Comparison of ENCODE assay signal across 15 cellular contexts in genomic region chr9:105238302-105238701, GRCh38. TPM values are rescaled to one million over a fixed set of nuclear protein-coding genes. Genes with fewer than 3 reads are reported as not detected.
DNase-seq lines count a peak whose midpoint lies in the region; ATAC-seq, FAIRE-seq and TF ChIP-seq lines count a peak whose summit lies in the region.
"Had no signal": no experiment of that assay in that cellular context is flagged by ENCODE, and none has a peak within 500 bp of the region (broad histone marks: within the 10 kb centered on the region; RNA-seq: fewer than 3 reads in every experiment).

No MANE protein-coding gene starts in this region.

- H3K9ac ChIP-seq in liver (ENCODE audit: low read depth in 1 of 2, low read length in 2 of 2): peak overlapping the region in 1 of 2 donors; percentile 29
- H3K9ac ChIP-seq in HepG2 (ENCODE audit: insufficient read depth, low read depth, low read length): no peak overlapping the region
- H3K9ac ChIP-seq: BLaER1 had no signal

- TF ChIP-seq CTCF in liver (IDR thresholded peaks at IDR 0.05; ENCODE audit: low read depth, low read length, missing input control) (no peak), HepG2 (CRISPR knock-in tag; IDR thresholded peaks at IDR 0.05) (no peak), thyroid gland (IDR thresholded peaks at IDR 0.05) (no peak)

- POLR2A ChIA-PET in HepG2 (lab: Yijun Ruan, JAX): no interaction called here

- TF ChIP-seq EP300 in HepG2 (IDR thresholded peaks at IDR 0.05; ENCODE audit: low read depth in 2 of 2, low read length in 2 of 2) (no peak), HepG2 (CRISPR knock-in tag; IDR thresholded peaks at IDR 0.05; ENCODE audit: borderline replicate concordance) (no peak)

- H3K4me1 ChIP-seq in liver (ENCODE audit: control insufficient read depth in 4 of 4, insufficient read depth in 4 of 4, low read length in 3 of 4) (peaks cover 0 to 4% (median 4%) of the 10 kb centered on the region in 4 donors), HepG2 (ENCODE audit: insufficient read depth, low read length) (peaks cover 39% of the 10 kb centered on the region), thyroid gland (peaks cover 13 to 21% of the 10 kb centered on the region in 2 donors)

- BruUV-seq in HepG2 (replicated peaks; lab: Mats Ljungman, UMichigan): no TSS peak

- no peaks in the 10 kb centered on the region for H3K79me2 ChIP-seq in HepG2 (ENCODE audit: insufficient read depth, low read length)

- H3K4me3 ChIP-seq in liver (ENCODE audit: low read depth in 1 of 3, low read length in 3 of 3) (no peak overlapping the region), HepG2 (replicated peaks in 1 of 3; ENCODE audit: insufficient read depth in 1 of 3, low read depth in 2 of 3, low read length in 3 of 3) (no peak overlapping the region), thyroid gland (replicated peaks in 1 of 3) (no peak overlapping the region)
- H3K4me3 ChIP-seq: BLaER1, HAP-1 had no signal

- H3K9me3 ChIP-seq in liver (ENCODE audit: control insufficient read depth in 4 of 4, low read length in 3 of 4): no peaks in the 10 kb centered on the region
- no peaks in the 10 kb centered on the region for H3K9me3 ChIP-seq in HepG2 (ENCODE audit: low read length)
- no peaks in the 10 kb centered on the region for H3K9me3 ChIP-seq in thyroid gland
- H3K9me3 ChIP-seq: BLaER1, Caco-2, HAP-1 had no signal

- no peaks in the 10 kb centered on the region for H3K27me3 ChIP-seq in liver (ENCODE audit: control insufficient read depth in 4 of 4, insufficient read depth in 4 of 4, low read length in 3 of 4)
- H3K27me3 ChIP-seq in HepG2 (ENCODE audit: control insufficient read depth in 1 of 2, insufficient read depth in 2 of 2, low read length in 2 of 2): no peaks in the 10 kb centered on the region
- H3K27me3 ChIP-seq in thyroid gland: no peaks in the 10 kb centered on the region
- H3K27me3 ChIP-seq: BLaER1 had no signal

- H3K36me3 ChIP-seq in liver (ENCODE audit: control insufficient read depth in 4 of 4, insufficient read depth in 3 of 4, low read depth in 1 of 4, low read length in 3 of 4) (no peaks in the 10 kb centered on the region), HepG2 (replicated peaks in 1 of 2; ENCODE audit: control insufficient read depth in 1 of 2, insufficient read depth in 2 of 2, low read length in 2 of 2) (no peaks in the 10 kb centered on the region), thyroid gland (no peaks in the 10 kb centered on the region)
- H3K36me3 ChIP-seq: BLaER1, HAP-1 had no signal

- TF ChIP-seq RAD21 in liver (IDR thresholded peaks at IDR 0.05): peak; percentile 29 to 44
- TF ChIP-seq RAD21 in HepG2 (CRISPR knock-in tag; IDR thresholded peaks at IDR 0.05): no peak

- H4K20me1 ChIP-seq in HepG2 (ENCODE audit: insufficient read depth, low read length): no peaks in the 10 kb centered on the region
- H4K20me1 ChIP-seq: BLaER1 had no signal

- no peak overlapping the region for H3K4me2 ChIP-seq in HepG2 (ENCODE audit: low read depth, low read length)
- H3K4me2 ChIP-seq: BLaER1 had no signal

- intact Hi-C loops in HepG2 (cut with micrococcal nuclease; ENCODE audit: unreplicated experiment): loop anchor here (5.0 kb wide), 1 partner anchor 46 kb away; no protein-coding TSS in a partner anchor
- intact Hi-C loops in thyroid gland (cut with DNase I): no loop called here
- intact Hi-C loops in Right ventricle myocardium inferior (cut with DNase I): no loop called here

- FAIRE-seq in HepG2 (lab: Jason Lieb, UNC): no peak
- FAIRE-seq: H1 had no signal

- no peak for ATAC-seq in HepG2
- ATAC-seq in Right ventricle myocardium inferior: no peak

- DNase-seq in HepG2 (ENCODE audit: low spot score) (no peak), mucosa of gallbladder (ENCODE audit: low spot score) (peak; percentile 60), thyroid gland (peak; percentile 24 to 29), AML-193 (lab: John Stamatoyannopoulos, UW) (no peak), Right ventricle myocardium inferior (ENCODE audit: missing footprints) (no peak)
- DNase-seq in central memory CD4-positive, alpha-beta T cell: no peak
- DNase-seq: Caco-2; CD8-positive, alpha-beta memory T cell; HFFc6 had no signal

- WGBS in liver: 26% methylated on average over 3 of the region's 3 CpGs
- 17% methylated on average over 3 of the region's 3 CpGs for WGBS in HepG2 (ENCODE audit: low lambda C conversion rate)
- WGBS in thyroid gland, 2 donors: 75 to 81% methylated on average over 3 of the region's 3 CpGs

- H3K27ac ChIP-seq in liver (ENCODE audit: low read depth in 1 of 2, low read length in 2 of 2) (peak overlapping the region; percentile 43 to 66), HepG2 (ENCODE audit: extremely low read length, insufficient read depth, low read length) (no peak overlapping the region), thyroid gland (no peak overlapping the region)
- H3K27ac ChIP-seq: 22Rv1, BLaER1, HL-60 had no signal

- no peak for TF ChIP-seq POLR2A in HepG2 (IDR thresholded peaks at IDR 0.05; ENCODE audit: insufficient read depth in 1 of 2, low read depth in 2 of 2, low read length in 2 of 2)
- TF ChIP-seq POLR2A in thyroid gland (IDR thresholded peaks at IDR 0.05): no peak

- H2AFZ ChIP-seq in HepG2 (ENCODE audit: low read length): no peak overlapping the region

- in situ Hi-C loops in HepG2 (cut with HindIII; ENCODE audit: extremely low pct_ligation_motif_present, low pct_unique_long_range_greater_than_20kb): no loop called here

- CTCF ChIA-PET in HepG2 (lab: Yijun Ruan, JAX; ENCODE audit: low intra/inter-chr PET ratio, low total read pairs): no interaction called here

TF ChIP-seq in liver, 16 proteins besides CTCF, POLR2A, EP300 and RAD21:
- TF ChIP-seq YY1 (IDR thresholded peaks at IDR 0.05): no peak
- peak; percentile 57 to 82 for TF ChIP-seq RXRA (IDR thresholded peaks at IDR 0.05)
- TF ChIP-seq HNF4G (IDR thresholded peaks at IDR 0.05): peak; percentile 28
- TF ChIP-seq FOXA2 (IDR thresholded peaks at IDR 0.05): peak; percentile 28
- TF ChIP-seq HNF4A (conservative IDR thresholded peaks at IDR 0.05): peak in 1 of 2 donors; percentile 52
- TF ChIP-seq NR2F2 (IDR thresholded peaks at IDR 0.05): no peak
- TF ChIP-seq JUND (IDR thresholded peaks at IDR 0.05): peak in 1 of 2 donors; percentile 19
- peak; percentile 54 for TF ChIP-seq SP1 (IDR thresholded peaks at IDR 0.05)

TF ChIP-seq in HepG2, 621 proteins besides CTCF, POLR2A, EP300 and RAD21:
- no peak for TF ChIP-seq ZBTB33 (CRISPR knock-in tag; IDR thresholded peaks at IDR 0.05)

RNA-seq across cellular contexts. Expression of gene SLC44A1, which starts 6.1 kb away (rescaled TPM):
- total RNA-seq in liver (10 to 100 TPM; 46.4 to 73.1 TPM), HepG2 (2016; rRNA removed; fragmentation: Illumina TruSeq; extraction: Trizol) (30.4 and 40.8 TPM in 2 replicates), mucosa of gallbladder (69.1 TPM), thyroid gland (100 to 1,000 TPM; 102 to 144 (median 132) TPM), Right ventricle myocardium inferior (16.8 TPM)
- polyA plus RNA-seq in liver (10 to 100 TPM; 18.1 to 59.9 TPM), HepG2 (2011; rRNA removed) (21.1 and 21.4 TPM in 2 replicates)
- 12.0 and 12.2 TPM in 2 replicates for total RNA-seq in HepG2 (2016; cell fraction: cytosol; rRNA removed; fragmentation: Illumina TruSeq; extraction: Trizol; ENCODE audit: low read depth)
- total RNA-seq in HepG2 (2016; cell fraction: insoluble cytoplasmic fraction; rRNA removed; fragmentation: Illumina TruSeq; extraction: Trizol): 31.5 and 39.4 TPM in 2 replicates
- 34.7 and 38.3 TPM in 2 replicates for total RNA-seq in HepG2 (2016; cell fraction: membrane; rRNA removed; fragmentation: Illumina TruSeq; extraction: Trizol)
- 31.6 and 40.2 TPM in 2 replicates for total RNA-seq in HepG2 (2016; cell fraction: nucleus; rRNA removed; fragmentation: Illumina TruSeq; extraction: Trizol)
- 15.7 and 26.2 TPM in 2 replicates for polyA plus RNA-seq in HepG2 (2011; cell fraction: cytosol; rRNA removed)
- polyA plus RNA-seq in HepG2 (2011; cell fraction: nucleus; rRNA removed): 7.9 and 11.1 TPM in 2 replicates
- 38.1 and 40.7 TPM in 2 replicates for polyA plus RNA-seq in HepG2 (2012)
- 5.0 and 7.1 TPM in 2 replicates for polyA plus RNA-seq in HepG2 (2016; cell fraction: cytosol; fragmentation: Illumina TruSeq; extraction: Trizol; ENCODE audit: low read depth)
- polyA plus RNA-seq in HepG2 (2016; cell fraction: insoluble cytoplasmic fraction; fragmentation: Illumina TruSeq; extraction: Trizol; ENCODE audit: low read depth): 20.0 and 22.2 TPM in 2 replicates
- polyA plus RNA-seq in HepG2 (2016; cell fraction: membrane; fragmentation: Illumina TruSeq; extraction: Trizol; ENCODE audit: low read depth): 13.9 and 16.2 TPM in 2 replicates
- 26.5 and 26.7 TPM in 2 replicates for polyA plus RNA-seq in HepG2 (2016; cell fraction: nucleus; fragmentation: Illumina TruSeq; extraction: Trizol; ENCODE audit: insufficient read depth, low read depth)
- polyA minus RNA-seq in HepG2 (2011; rRNA and poly(A)+ RNA removed; ENCODE audit: low replicate concordance): 69.1 and 73.0 TPM in 2 replicates
- polyA minus RNA-seq in HepG2 (2011; cell fraction: cytosol; rRNA and poly(A)+ RNA removed): 23.7 and 37.4 TPM in 2 replicates
- 30.1 and 37.0 TPM in 2 replicates for polyA minus RNA-seq in HepG2 (2011; cell fraction: nucleus; rRNA and poly(A)+ RNA removed)

Comparison
In these comparisons a context has a peak if more than half of its experiments do, and no peak if none do; other contexts are left out.
1. H3K27ac ChIP-seq: peak in liver (2 of 2); none in HepG2 (single experiment) and thyroid gland (0 of 3).
2. DNase-seq: peak in mucosa of gallbladder (single experiment) and thyroid gland (2 of 2); none in HepG2 (single experiment), AML-193 (0 of 2), Right ventricle myocardium inferior (single experiment) and central memory CD4-positive, alpha-beta T cell (single experiment).